ENCODE assay signal across 11 cellular contexts in genomic region chr15:95286911-95287769, GRCh38.
DNase-seq lines count a peak whose midpoint lies in the region; ATAC-seq, FAIRE-seq and TF ChIP-seq lines count a peak whose summit lies in the region.
"Had no signal": no experiment of that assay in that cellular context is flagged by ENCODE, and none has a peak within 500 bp of the region (broad histone marks: within the 10 kb centered on the region; RNA-seq: fewer than 3 reads in every experiment).

No MANE protein-coding gene starts in this region.

- TF ChIP-seq EP300 in GM12878 (IDR thresholded peaks at IDR 0.05; ENCODE audit: borderline replicate concordance in 1 of 2, control insufficient read depth in 1 of 2, low read depth in 2 of 2, low read length in 2 of 2), result 0 out of 4 replicates have a peak, but pooled peaks of 1 of the 2 experiments have one; percentile 9

- H3K4me1 ChIP-seq in right cardiac atrium (ENCODE audit: control insufficient read depth, insufficient read depth, low read length) (no peaks in the 10 kb centered on the region), GM12878 (ENCODE audit: control insufficient read depth, insufficient read depth, low read length) (peaks cover 4% of the 10 kb centered on the region; the same call in 1 of the 2 replicates), mesenchymal stem cell (ENCODE audit: control insufficient read depth, insufficient read depth, low read depth, low read length) (peaks cover 2% of the 10 kb centered on the region), upper lobe of right lung (no peaks in the 10 kb centered on the region)

- TF ChIP-seq CTCF in GM12878 (IDR thresholded peaks at IDR 0.05 in 2 of 3, conservative IDR thresholded peaks at IDR 0.05 in 1 of 3; ENCODE audit: control insufficient read depth in 2 of 3, extremely low read depth in 1 of 3, insufficient read depth in 1 of 3, low read depth in 3 of 3, low read length in 3 of 3) (no peak), upper lobe of right lung (IDR thresholded peaks at IDR 0.05) (no peak), CD14-positive monocyte (IDR thresholded peaks at IDR 0.05) (no peak)

- H4K91ac ChIP-seq in mesenchymal stem cell (ENCODE audit: low read length), result no peak overlapping the region

- no peak overlapping the region for H3K4me3 ChIP-seq in right cardiac atrium (ENCODE audit: low read length)
- H3K4me3 ChIP-seq in GM12878, result no peak overlapping the region
- no peak overlapping the region for H3K4me3 ChIP-seq in mesenchymal stem cell (ENCODE audit: insufficient read depth in 1 of 2, low read depth in 1 of 2, low read length in 2 of 2)
- H3K4me3 ChIP-seq in upper lobe of right lung, result no peak overlapping the region

- H3K9ac ChIP-seq in GM12878 (ENCODE audit: control insufficient read depth, insufficient read depth, low read length) (no peak overlapping the region), mesenchymal stem cell (ENCODE audit: low read length) (no peak overlapping the region)

- peaks cover 19 to 31% (median 21%) of the 10 kb centered on the region in 3 donors for H3K27me3 Mint-ChIP-seq in CD14-positive monocyte (ENCODE audit: low read depth in 3 of 3)
- peaks cover 3 to 19% of the 10 kb centered on the region in 2 donors for H3K27me3 Mint-ChIP-seq in stimulated activated naive B cell treated with anti-CD40 and anti-IgM and Interleukin-4, amounts not matched to agents 10 μg/mL and 1 μg/mL and 100 μg/mL, for 72 hours

- H4K20me1 ChIP-seq in GM12878 (ENCODE audit: control insufficient read depth, insufficient read depth), result no peaks in the 10 kb centered on the region

- H2BK12ac ChIP-seq in mesenchymal stem cell (ENCODE audit: low read length in 2 of 2), result peak overlapping the region; percentile 69 to 75

- ATAC-seq in right cardiac atrium (no peak), left cardiac atrium (no peak), GM12878 (peak; percentile 76), upper lobe of right lung (no peak)
- ATAC-seq in stimulated activated naive B cell treated with anti-CD40 and anti-IgM and Interleukin-4, amounts not matched to agents 10 μg/mL and 1 μg/mL and 100 μg/mL, for 72 hours (replicated peaks), result no peak

- no peak overlapping the region for H2BK5ac ChIP-seq in mesenchymal stem cell (ENCODE audit: low read depth, low read length, poor library complexity, severe bottlenecking)

- peak overlapping the region; percentile 45 to 54 for H3K18ac ChIP-seq in mesenchymal stem cell (ENCODE audit: low read depth in 1 of 2, low read length in 2 of 2)

- no peaks in the 10 kb centered on the region for H3K36me3 Mint-ChIP-seq in CD14-positive monocyte
- H3K36me3 Mint-ChIP-seq in stimulated activated naive B cell treated with anti-CD40 and anti-IgM and Interleukin-4, amounts not matched to agents 10 μg/mL and 1 μg/mL and 100 μg/mL, for 72 hours, result no peaks in the 10 kb centered on the region

- POLR2A ChIA-PET in GM12878 (lab: Charles Lee), result interaction anchor here (0.5 to 2.9 kb wide), 6 partner anchors 17 to 1034 kb away, joined by 3 to 12 read pairs (median 4); no protein-coding TSS in a partner anchor

- H2AFZ ChIP-seq in GM12878 (ENCODE audit: control insufficient read depth, low read depth, low read length) (no peak overlapping the region), mesenchymal stem cell (ENCODE audit: low read depth, low read length) (no peak overlapping the region)

- H3K14ac ChIP-seq in mesenchymal stem cell (ENCODE audit: low read length in 2 of 2), result peak overlapping the region in 1 of 2 experiments; percentile 45

- RAD21 ChIA-PET in GM12878 (lab: Charles Lee; ENCODE audit: unreplicated experiment), result interaction anchor here (0.7 to 12.9 kb wide), 18 partner anchors 11 to 1053 kb away, joined by 3 to 104 read pairs (median 4); no protein-coding TSS in a partner anchor

- H3K9me3 ChIP-seq in right cardiac atrium (ENCODE audit: control insufficient read depth, low read length) (no peaks in the 10 kb centered on the region), GM12878 (replicated peaks; ENCODE audit: control insufficient read depth, insufficient read depth, low read length) (no peaks in the 10 kb centered on the region), mesenchymal stem cell (ENCODE audit: control insufficient read depth, low read length) (no peaks in the 10 kb centered on the region), upper lobe of right lung (no peaks in the 10 kb centered on the region)

- peak overlapping the region; percentile 61 for H3K27ac ChIP-seq in right cardiac atrium (ENCODE audit: low read length)
- H3K27ac ChIP-seq in GM12878 (ENCODE audit: control insufficient read depth, insufficient read depth), result no peak overlapping the region
- H3K27ac ChIP-seq in mesenchymal stem cell (ENCODE audit: low read length, poor library complexity, severe bottlenecking), result no peak overlapping the region
- peak overlapping the region; percentile 51 for H3K27ac ChIP-seq in upper lobe of right lung
- H3K27ac ChIP-seq: epithelial cell of prostate had no signal

- H3K79me1 ChIP-seq in mesenchymal stem cell (replicated peaks; ENCODE audit: low read length, poor library complexity, severe bottlenecking), result no peaks in the 10 kb centered on the region

- DNase-seq in right cardiac atrium (no peak), left cardiac atrium (no peak), GM12878 (ENCODE audit: low read depth, low spot score) (peak; percentile 28), mesenchymal stem cell (no peak), upper lobe of right lung (no peak), GM12892 (ENCODE audit: insufficient read length) (no peak), CD14-positive monocyte (ENCODE audit: low spot score) (no peak)
- DNase-seq in stimulated activated naive B cell treated with anti-CD40 and anti-IgM and Interleukin-4, amounts not matched to agents 10 μg/mL and 1 μg/mL and 100 μg/mL, for 72 hours, result no peak
- DNase-seq: KBM-7 had no signal

- H3K4ac ChIP-seq in mesenchymal stem cell (ENCODE audit: low read depth in 1 of 2, low read length in 2 of 2), result peak overlapping the region in 1 of 2 experiments; percentile 82

- peak overlapping the region; percentile 60 for H2BK15ac ChIP-seq in mesenchymal stem cell (ENCODE audit: low read depth, poor library complexity, severe bottlenecking)

- BruUV-seq in GM12878 (replicated peaks; lab: Mats Ljungman, UMichigan), result no TSS peak

- FAIRE-seq in GM12878 (lab: Jason Lieb, UNC) (no peak), GM12892 (lab: Jason Lieb, UNC) (no peak)
- FAIRE-seq: RCC 7860 had no signal

- no peaks in the 10 kb centered on the region for H3K36me3 ChIP-seq in GM12878 (ENCODE audit: control insufficient read depth in 2 of 2, insufficient read depth in 2 of 2, low read length in 1 of 2)
- H3K36me3 ChIP-seq in mesenchymal stem cell (ENCODE audit: control insufficient read depth in 1 of 2, insufficient read depth in 2 of 2, low read depth in 1 of 2, low read length in 2 of 2), result no peaks in the 10 kb centered on the region
- H3K36me3 ChIP-seq in upper lobe of right lung, result no peaks in the 10 kb centered on the region

- no peak for TF ChIP-seq POLR2A in GM12878 (IDR thresholded peaks at IDR 0.05; ENCODE audit: low read depth, low read length)
- TF ChIP-seq POLR2A in GM12892 (IDR thresholded peaks at IDR 0.05; ENCODE audit: low read depth, low read length), result no peak

- H3K79me2 ChIP-seq in GM12878 (ENCODE audit: control insufficient read depth, insufficient read depth, low read length), result no peaks in the 10 kb centered on the region

- no peaks in the 10 kb centered on the region for H3K4me1 Mint-ChIP-seq in CD14-positive monocyte
- no peaks in the 10 kb centered on the region for H3K4me1 Mint-ChIP-seq in stimulated activated naive B cell treated with anti-CD40 and anti-IgM and Interleukin-4, amounts not matched to agents 10 μg/mL and 1 μg/mL and 100 μg/mL, for 72 hours

- peaks cover 0 to 3% (median 0%) of the 10 kb centered on the region in 7 donors for H3K9me3 Mint-ChIP-seq in CD14-positive monocyte
- no peaks in the 10 kb centered on the region for H3K9me3 Mint-ChIP-seq in stimulated activated naive B cell treated with anti-CD40 and anti-IgM and Interleukin-4, amounts not matched to agents 10 μg/mL and 1 μg/mL and 100 μg/mL, for 72 hours

- peak overlapping the region; percentile 64 for H2BK120ac ChIP-seq in mesenchymal stem cell (ENCODE audit: low read depth, low read length)

- peak overlapping the region; percentile 56 for H2AK5ac ChIP-seq in mesenchymal stem cell (ENCODE audit: low read length, severe bottlenecking)

- H3K23ac ChIP-seq in mesenchymal stem cell (ENCODE audit: low read length in 2 of 2), result no peak overlapping the region

- WGBS in right cardiac atrium, result 67% methylated on average over 16 of the region's 16 CpGs
- WGBS in GM12878 (ENCODE audit: insufficient coverage, insufficient replicate concordance, low lambda C conversion rate, missing lambda C conversion rate), result 24% methylated on average over 15 of the region's 16 CpGs
- 64% methylated on average over 16 of the region's 16 CpGs for WGBS in mesenchymal stem cell

- no peak overlapping the region for H3K27ac Mint-ChIP-seq in CD14-positive monocyte
- H3K27ac Mint-ChIP-seq in stimulated activated naive B cell treated with anti-CD40 and anti-IgM and Interleukin-4, amounts not matched to agents 10 μg/mL and 1 μg/mL and 100 μg/mL, for 72 hours, result no peak overlapping the region

- SMC1A ChIA-PET in GM12878 (lab: Charles Lee; ENCODE audit: uncharacterized antibody, unreplicated experiment), result interaction anchor here (0.6 to 22.3 kb wide), 24 partner anchors 10 to 1322 kb away, joined by 3 to 310 read pairs (median 4); no protein-coding TSS in a partner anchor

- in situ Hi-C loops in GM12878 (cut with MboI), result no loop called here

- H3K4me2 ChIP-seq in GM12878 (ENCODE audit: control insufficient read depth, insufficient read depth), result no peak overlapping the region
- H3K4me2 ChIP-seq in mesenchymal stem cell (ENCODE audit: low read length, poor library complexity, severe bottlenecking), result no peak overlapping the region

- intact Hi-C loops in right cardiac atrium (cut with DNase I), result loop anchor here in 2 of 4 donors (10.0 kb wide), 2 partner anchors 1038 to 1058 kb away; no protein-coding TSS in a partner anchor
- intact Hi-C loops in left cardiac atrium (cut with DNase I), result no loop called here
- intact Hi-C loops in GM12878 (cut with micrococcal nuclease; ENCODE audit: unreplicated experiment), result loop anchor here (5.0 kb wide), 1 partner anchor 1060 kb away; no protein-coding TSS in a partner anchor
- intact Hi-C loops in upper lobe of right lung (cut with DNase I), result no loop called here
- intact Hi-C loops in CD14-positive monocyte (cut with micrococcal nuclease), result no loop called here

- CTCF ChIA-PET in GM12878 (lab: Yijun Ruan, JAX), result interaction anchor here (0.5 to 9.4 kb wide), 13 partner anchors 8 to 1276 kb away, joined by 3 to 92 read pairs (median 5); no protein-coding TSS in a partner anchor

- H3K27me3 ChIP-seq in right cardiac atrium (ENCODE audit: control insufficient read depth, insufficient read depth), result no peaks in the 10 kb centered on the region
- no peaks in the 10 kb centered on the region for H3K27me3 ChIP-seq in GM12878 (replicated peaks in 1 of 2; ENCODE audit: control insufficient read depth in 2 of 2, insufficient read depth in 2 of 2, low read length in 1 of 2)
- no peaks in the 10 kb centered on the region for H3K27me3 ChIP-seq in mesenchymal stem cell (ENCODE audit: control insufficient read depth in 1 of 2, insufficient read depth in 1 of 2, low read length in 2 of 2)
- no peaks in the 10 kb centered on the region for H3K27me3 ChIP-seq in upper lobe of right lung

- peak overlapping the region; percentile 79 for H4K8ac ChIP-seq in mesenchymal stem cell (ENCODE audit: low read length)

- TF ChIP-seq RAD21 in GM12878 (IDR thresholded peaks at IDR 0.05; ENCODE audit: insufficient read depth, low read depth, low read length), result no peak

- H3K4me3 Mint-ChIP-seq in CD14-positive monocyte, result no peak overlapping the region
- H3K4me3 Mint-ChIP-seq in stimulated activated naive B cell treated with anti-CD40 and anti-IgM and Interleukin-4, amounts not matched to agents 10 μg/mL and 1 μg/mL and 100 μg/mL, for 72 hours, result no peak overlapping the region

Comparison
In these comparisons a context has a peak if more than half of its experiments do, and no peak if none do; other contexts are left out.
1. H3K27ac ChIP-seq: peak in right cardiac atrium (single experiment) and upper lobe of right lung (single experiment); none in GM12878 (single experiment) and mesenchymal stem cell (single experiment).